8 cellular contexts compared by ENCODE assay signal in the genomic region with DNA sequence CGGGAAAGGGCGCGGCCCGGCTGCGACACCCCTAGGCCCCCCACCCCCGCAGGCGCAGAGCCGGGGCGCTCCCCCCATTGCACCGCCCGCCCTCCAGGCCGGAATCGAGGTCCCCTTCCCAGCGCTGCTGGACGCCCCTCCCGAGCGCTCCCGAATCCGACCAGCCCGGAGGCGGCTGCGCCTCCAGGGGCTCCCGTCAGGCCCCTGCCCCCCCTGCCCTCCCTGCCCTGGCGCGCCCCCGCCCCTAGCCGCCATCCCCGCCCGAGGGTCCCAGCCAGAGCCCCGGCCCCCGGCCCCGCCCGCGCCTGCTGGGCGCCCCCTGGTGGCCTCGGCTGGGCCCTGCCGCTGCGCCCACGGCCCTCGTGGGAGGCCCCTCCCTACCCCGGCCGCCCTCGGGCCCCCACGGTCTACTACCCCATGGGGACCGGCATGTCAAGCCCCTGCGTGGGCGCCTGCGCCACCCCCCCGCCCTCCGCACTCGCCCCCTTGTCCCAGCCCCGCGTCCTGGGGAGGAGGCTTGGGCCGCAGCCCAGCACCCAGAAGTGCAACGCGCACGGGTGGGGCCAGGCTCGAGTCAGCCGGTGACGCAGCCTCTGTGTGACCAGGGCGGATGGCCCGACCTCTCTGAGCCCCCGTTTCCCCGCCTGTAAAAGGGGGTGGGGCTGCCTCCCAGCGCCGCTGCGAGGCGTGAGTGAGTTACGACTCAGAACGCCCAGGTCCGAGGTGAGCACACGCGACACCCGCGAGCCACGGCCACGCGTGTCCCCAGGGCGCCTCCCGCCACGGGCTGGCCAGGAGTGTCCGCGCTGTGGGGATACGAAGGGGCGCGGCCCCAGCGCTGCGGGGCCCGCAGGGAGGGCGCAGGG.
DNase-seq lines count a peak whose midpoint lies in the region; ATAC-seq and TF ChIP-seq lines count a peak whose summit lies in the region.

No MANE protein-coding gene starts in this region.

- in situ Hi-C loops in IMR-90 (cut with MboI; ENCODE audit: low sequenced_read_pairs): no loop called here

- H2BK5ac ChIP-seq in IMR-90 (ENCODE audit: low read depth, low read length, poor library complexity, severe bottlenecking): no peak overlapping the region

- CTCF ChIA-PET in IMR-90 (lab: Yijun Ruan, JAX): no interaction called here

- H3K4me1 ChIP-seq in IMR-90 (ENCODE audit: control insufficient read depth, insufficient read depth, low read length) (peaks cover 2% of the 10 kb centered on the region; the same call in 1 of the 2 replicates), breast epithelium (no peaks in the 10 kb centered on the region)

- no peaks in the 10 kb centered on the region for H3K9me3 ChIP-seq in IMR-90 (ENCODE audit: control insufficient read depth, insufficient read depth, low read length)
- H3K9me3 ChIP-seq in WERI-Rb-1 (ENCODE audit: severe bottlenecking): peaks cover 6% of the 10 kb centered on the region
- H3K9me3 ChIP-seq in breast epithelium: no peaks in the 10 kb centered on the region

- H3K4me2 ChIP-seq in IMR-90 (ENCODE audit: low read depth, low read length): peak overlapping the region; percentile 100

- 0 out of 2 replicates have a peak overlapping the region, but pooled peaks have one; percentile 45 for H3K14ac ChIP-seq in IMR-90 (replicated peaks; ENCODE audit: low read depth, low read length)

- no peaks in the 10 kb centered on the region for H3K79me1 ChIP-seq in IMR-90 (ENCODE audit: low read depth in 1 of 2, low read length in 2 of 2)

- H2AK5ac ChIP-seq in IMR-90 (ENCODE audit: low read depth, low read length): no peak overlapping the region

- POLR2A ChIA-PET in IMR-90 (lab: Charles Lee; ENCODE audit: unreplicated experiment): no interaction called here

- no peak overlapping the region for H2BK20ac ChIP-seq in IMR-90 (ENCODE audit: low read depth, low read length)

- peak overlapping the region in 1 of 2 experiments; percentile 31; a peak in 1 of 4 replicates for H4K8ac ChIP-seq in IMR-90 (ENCODE audit: low read depth in 2 of 2, low read length in 2 of 2)

- H3K27ac ChIP-seq in IMR-90 (ENCODE audit: insufficient read depth, low read length): no peak overlapping the region; the same call in 1 of the 2 replicates
- H3K27ac ChIP-seq in WERI-Rb-1: peak overlapping the region; percentile 72
- peak overlapping the region; percentile 72 to 88 for H3K27ac ChIP-seq in breast epithelium

- no peak for TF ChIP-seq RAD21 in IMR-90 (IDR thresholded peaks at IDR 0.05; ENCODE audit: low read length)

- H4K20me1 ChIP-seq in IMR-90 (ENCODE audit: insufficient read depth, low read length): no peaks in the 10 kb centered on the region

- TF ChIP-seq POLR2A in IMR-90 (IDR thresholded peaks at IDR 0.05; ENCODE audit: low read depth, low read length): no peak
- TF ChIP-seq POLR2A in breast epithelium (IDR thresholded peaks at IDR 0.05): no peak

- dilution Hi-C loops in IMR-90 (cut with HindIII; ENCODE audit: low sequenced_read_pairs, unreplicated experiment): no loop called here

- H2BK120ac ChIP-seq in IMR-90 (ENCODE audit: low read depth, low read length): no peak overlapping the region

- H3K27me3 ChIP-seq in IMR-90 (ENCODE audit: control insufficient read depth, insufficient read depth, low read length): peaks cover 19% of the 10 kb centered on the region
- no peaks in the 10 kb centered on the region for H3K27me3 ChIP-seq in WERI-Rb-1 (ENCODE audit: insufficient read depth, low read depth, severe bottlenecking)
- H3K27me3 ChIP-seq in breast epithelium: no peaks in the 10 kb centered on the region

- no TSS peak for BruUV-seq in IMR-90 (replicated peaks; lab: Mats Ljungman, UMichigan)

- H3K36me3 ChIP-seq in IMR-90 (ENCODE audit: control insufficient read depth, insufficient read depth, low read length): no peaks in the 10 kb centered on the region
- H3K36me3 ChIP-seq in WERI-Rb-1: no peaks in the 10 kb centered on the region
- no peaks in the 10 kb centered on the region for H3K36me3 ChIP-seq in breast epithelium

- intact Hi-C loops in IMR-90 (cut with micrococcal nuclease) (no loop called here), breast epithelium (cut with DNase I; ENCODE audit: low total_unique reads) (no loop called here)

- WGBS in IMR-90 (ENCODE audit: extremely low coverage in 2 of 2, insufficient read length in 1 of 2), 2 experiments: 26% methylated on average over 24 of the region's 90 CpGs; no CpG with 5 or more reads in 1 of the 2 experiments

- DNase-seq in EH (ENCODE audit: low read depth) (peak; percentile 85), IMR-90 (peak; percentile 28), WERI-Rb-1 (peak; percentile 60), breast epithelium (ENCODE audit: low spot score in 2 of 2) (peak in 1 of 2 donors; percentile 58), iris pigment epithelial cell (ENCODE audit: low read depth) (peak; percentile 73), DMS114 treated with DMSO at 0.1 percent for 48 hours (lab: John Stamatoyannopoulos, UW; ENCODE audit: unreplicated experiment) (no peak)
- peak; percentile 24 to 66 (median 52) for DNase-seq in stimulated activated CD4-positive, alpha-beta T cell treated with anti-CD3 and anti-CD28 coated beads, Interleukin-1b, Interleukin-23, amount 100 ng/mL, for 24 hours (ENCODE audit: low read depth in 4 of 4, low spot score in 1 of 4)

- H4K5ac ChIP-seq in IMR-90 (ENCODE audit: low read depth, low read length): no peak overlapping the region

- ATAC-seq in IMR-90 (ENCODE audit: low read depth): peak; percentile 58
- no peak for ATAC-seq in HG03097 (IDR thresholded peaks at IDR 0.05; ENCODE audit: low FRiP score, unreplicated experiment)

- no peaks in the 10 kb centered on the region for H3K9me1 ChIP-seq in IMR-90 (ENCODE audit: insufficient read depth, low read length)

- H3K18ac ChIP-seq in IMR-90 (ENCODE audit: low read depth, low read length): no peak overlapping the region

- TF ChIP-seq CTCF in IMR-90 (conservative IDR thresholded peaks at IDR 0.05; ENCODE audit: low read depth, low read length) (peak; percentile 37), WERI-Rb-1 (IDR thresholded peaks at IDR 0.05; ENCODE audit: low read depth, low read length) (peak; percentile 73), breast epithelium (IDR thresholded peaks at IDR 0.05) (peak in 1 of 3 donors; percentile 25)

- H2AFZ ChIP-seq in IMR-90 (replicated peaks; ENCODE audit: low read length, poor library complexity): peak overlapping the region; percentile 93

- no peak overlapping the region for H4K91ac ChIP-seq in IMR-90 (ENCODE audit: insufficient read depth, low read depth, low read length)

- H2AK9ac ChIP-seq in IMR-90 (replicated peaks; ENCODE audit: low read depth, low read length, poor library complexity): peak overlapping the region; percentile 65

- H3K4me3 ChIP-seq in IMR-90 (ENCODE audit: insufficient read depth, low read depth, low read length): peak overlapping the region; percentile 99
- peak overlapping the region; percentile 48 for H3K4me3 ChIP-seq in WERI-Rb-1 (ENCODE audit: low read depth, low read length)
- H3K4me3 ChIP-seq in breast epithelium: peak overlapping the region; percentile 64 to 85 (median 69)

- peak overlapping the region; percentile 31 for H3K9ac ChIP-seq in IMR-90 (ENCODE audit: low read depth, low read length)

- no peak overlapping the region for H2BK15ac ChIP-seq in IMR-90 (ENCODE audit: low read depth, low read length)

- H3K4ac ChIP-seq in IMR-90 (ENCODE audit: low read depth, low read length): peak overlapping the region; percentile 58; the same call in 1 of the 2 replicates

- H3K56ac ChIP-seq in IMR-90 (ENCODE audit: extremely low read depth, insufficient read depth, low read length): no peak overlapping the region

- no peak overlapping the region; the same call in 1 of the 2 replicates for H3K23ac ChIP-seq in IMR-90 (ENCODE audit: low read depth, low read length)

TF ChIP-seq in IMR-90, 13 proteins besides CTCF, POLR2A, EP300 and RAD21:
- TF ChIP-seq MAZ (IDR thresholded peaks at IDR 0.05; ENCODE audit: borderline replicate concordance, low read depth, low read length) (peak; percentile 60; the same call in 1 of the 2 replicates), FOS (IDR thresholded peaks at IDR 0.05; ENCODE audit: low read depth, low read length) (no peak), NFE2L2 (IDR thresholded peaks at IDR 0.05; ENCODE audit: low read depth, low read length) (no peak), RCOR1 (IDR thresholded peaks at IDR 0.05; ENCODE audit: insufficient replicate concordance, low read length) (no peak), BHLHE40 (IDR thresholded peaks at IDR 0.05; ENCODE audit: low read depth, low read length) (no peak), CHD1 (IDR thresholded peaks at IDR 0.05; ENCODE audit: low read depth, low read length) (no peak)
TF ChIP-seq in IMR-90: peak in this region for 1.

Comparison
In these comparisons a context has a peak if more than half of its experiments do, and no peak if none do; other contexts are left out.
1. H3K4me3 ChIP-seq: peak in every context shown above with its lines; median percentile 99 in IMR-90; 69 in breast epithelium; 48 in WERI-Rb-1.